9 cellular contexts compared by ENCODE assay signal in the genomic region with DNA sequence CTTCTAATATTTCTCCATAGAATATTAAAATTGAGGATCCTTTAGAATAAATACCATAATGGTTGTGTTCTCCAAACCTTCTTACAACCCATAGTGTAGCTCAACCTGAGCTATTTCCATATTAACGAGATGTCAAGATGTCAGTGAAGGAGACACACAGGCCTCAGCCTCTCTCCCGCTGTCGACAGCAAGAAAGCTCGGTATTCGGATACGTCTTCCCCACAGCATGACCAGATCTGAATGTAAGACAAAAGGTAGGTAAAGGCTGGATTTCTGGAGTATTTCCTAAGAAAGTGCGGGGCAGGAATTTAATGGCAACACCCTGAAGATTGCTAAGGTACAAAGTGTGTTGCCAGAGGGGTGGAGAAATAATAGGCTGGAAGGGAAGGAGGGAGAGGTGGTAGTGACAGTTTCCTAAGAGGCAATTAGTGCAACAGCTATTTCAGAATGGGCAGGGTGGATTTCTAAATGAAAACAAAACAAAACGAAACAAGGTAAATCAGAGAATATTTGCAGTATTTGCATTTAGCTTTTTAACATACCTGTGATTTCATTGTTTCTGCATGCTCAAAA. TPM values are rescaled to one million over a fixed set of nuclear protein-coding genes. Genes with fewer than 3 reads are reported as not detected.
A peak's percentile ranks its signal among the peaks of the same experiment; 100 is the strongest.
DNase-seq lines count a peak whose midpoint lies in the region; ATAC-seq and TF ChIP-seq lines count a peak whose summit lies in the region.
"Had no signal": no experiment of that assay in that cellular context is flagged by ENCODE, and none has a peak within 500 bp of the region (broad histone marks: within the 10 kb centered on the region; RNA-seq: fewer than 3 reads in every experiment).

No MANE protein-coding gene starts in this region.

- H3K27me3 Mint-ChIP-seq in mesothelial cell of epicardium (ENCODE audit: low read depth) = no peaks in the 10 kb centered on the region

- peak overlapping the region; percentile 92 for H3K27ac Mint-ChIP-seq in mesothelial cell of epicardium

- no peak for TF ChIP-seq POLR2A in vagina (IDR thresholded peaks at IDR 0.05)

- H3K36me3 Mint-ChIP-seq in mesothelial cell of epicardium = no peaks in the 10 kb centered on the region

- H3K4me1 Mint-ChIP-seq in mesothelial cell of epicardium = peaks cover 67% of the 10 kb centered on the region

- DNase-seq in left ventricle myocardium inferior = no peak
- DNase-seq in Right ventricle myocardium superior = no peak
- no peak for DNase-seq in astrocyte of the spinal cord (ENCODE audit: low read depth, low spot score)
- no peak for DNase-seq in mesothelial cell of epicardium (ENCODE audit: low spot score in 2 of 2, unreplicated experiment in 2 of 2)
- DNase-seq in vagina (ENCODE audit: extremely low spot score in 2 of 2) = no peak
- DNase-seq in islet precursor cell = no peak
- no peak for DNase-seq in OCI-M2 (lab: John Stamatoyannopoulos, UW; ENCODE audit: unreplicated experiment)
- DNase-seq in ecto neural progenitor cell (ENCODE audit: low spot score) = no peak
- DNase-seq: NK-92 treated with Interleukin-12 subunit alpha and Interleukin-12 subunit beta, amount 100 ng/mL, for 24 hours had no signal

- no peaks in the 10 kb centered on the region for H3K9me3 Mint-ChIP-seq in mesothelial cell of epicardium

- no peaks in the 10 kb centered on the region for H3K9me3 ChIP-seq in left ventricle myocardium inferior (replicated peaks)
- H3K9me3 ChIP-seq in vagina = no peaks in the 10 kb centered on the region

- H3K36me3 ChIP-seq in left ventricle myocardium inferior (no peaks in the 10 kb centered on the region), vagina (no peaks in the 10 kb centered on the region)

- H3K4me3 ChIP-seq in left ventricle myocardium inferior (peak overlapping the region; percentile 92), astrocyte of the spinal cord (ENCODE audit: low read depth, low read length) (peak overlapping the region; percentile 96), vagina (peak overlapping the region; percentile 79 to 99)

- intact Hi-C loops in left ventricle myocardium inferior (cut with micrococcal nuclease) (no loop called here), Right ventricle myocardium superior (cut with DNase I) (loop anchor here (5.0 kb wide), 1 partner anchor 202 kb away; a partner anchor contains a TSS), vagina (cut with DNase I) (loop anchor here (5.0 kb wide), 1 partner anchor 403 kb away; no protein-coding TSS in a partner anchor)

- no peak for ATAC-seq in Right ventricle myocardium superior (ENCODE audit: poor library complexity)

- peaks cover 45% of the 10 kb centered on the region for H3K4me1 ChIP-seq in left ventricle myocardium inferior
- H3K4me1 ChIP-seq in vagina = peaks cover 49% of the 10 kb centered on the region

- in situ Hi-C loops in astrocyte of the spinal cord (cut with HindIII; ENCODE audit: low sequenced_read_pairs) = no loop called here

- H3K27ac ChIP-seq in left ventricle myocardium inferior (replicated peaks) (peak overlapping the region; percentile 95), vagina (peak overlapping the region; percentile 94)

- H3K4me3 Mint-ChIP-seq in mesothelial cell of epicardium = peak overlapping the region; percentile 81

- TF ChIP-seq CTCF in left ventricle myocardium inferior (IDR thresholded peaks at IDR 0.05; ENCODE audit: borderline replicate concordance) = no peak
- no peak for TF ChIP-seq CTCF in astrocyte of the spinal cord (IDR thresholded peaks at IDR 0.05; ENCODE audit: low read depth, low read length)
- no peak for TF ChIP-seq CTCF in mesothelial cell of epicardium (IDR thresholded peaks at IDR 0.05; ENCODE audit: unreplicated experiment)
- no peak for TF ChIP-seq CTCF in vagina (IDR thresholded peaks at IDR 0.05)

- H3K27me3 ChIP-seq in left ventricle myocardium inferior (ENCODE audit: low read depth) (no peaks in the 10 kb centered on the region), vagina (no peaks in the 10 kb centered on the region)

RNA-seq across cellular contexts. Expression of a gene that starts 1.7 kb away (rescaled TPM):
- 6.1 TPM for total RNA-seq in left ventricle myocardium inferior
- 5.0 TPM for total RNA-seq in Right ventricle myocardium superior
- total RNA-seq in mesothelial cell of epicardium = 50.7 to 52.6 TPM (median 52.4 TPM) in 3 replicates
- 38.1 TPM for total RNA-seq in vagina

RNA-seq across cellular contexts. Expression of a gene that starts 11.1 kb away (rescaled TPM):
- total RNA-seq in left ventricle myocardium inferior (0.58 TPM), Right ventricle myocardium superior (0.65 TPM), mesothelial cell of epicardium (2.2 to 2.7 TPM (median 2.5 TPM) in 3 replicates), vagina (0.98 TPM)
